Comparison of ENCODE assay signal across 1 cellular context in the genomic region with DNA sequence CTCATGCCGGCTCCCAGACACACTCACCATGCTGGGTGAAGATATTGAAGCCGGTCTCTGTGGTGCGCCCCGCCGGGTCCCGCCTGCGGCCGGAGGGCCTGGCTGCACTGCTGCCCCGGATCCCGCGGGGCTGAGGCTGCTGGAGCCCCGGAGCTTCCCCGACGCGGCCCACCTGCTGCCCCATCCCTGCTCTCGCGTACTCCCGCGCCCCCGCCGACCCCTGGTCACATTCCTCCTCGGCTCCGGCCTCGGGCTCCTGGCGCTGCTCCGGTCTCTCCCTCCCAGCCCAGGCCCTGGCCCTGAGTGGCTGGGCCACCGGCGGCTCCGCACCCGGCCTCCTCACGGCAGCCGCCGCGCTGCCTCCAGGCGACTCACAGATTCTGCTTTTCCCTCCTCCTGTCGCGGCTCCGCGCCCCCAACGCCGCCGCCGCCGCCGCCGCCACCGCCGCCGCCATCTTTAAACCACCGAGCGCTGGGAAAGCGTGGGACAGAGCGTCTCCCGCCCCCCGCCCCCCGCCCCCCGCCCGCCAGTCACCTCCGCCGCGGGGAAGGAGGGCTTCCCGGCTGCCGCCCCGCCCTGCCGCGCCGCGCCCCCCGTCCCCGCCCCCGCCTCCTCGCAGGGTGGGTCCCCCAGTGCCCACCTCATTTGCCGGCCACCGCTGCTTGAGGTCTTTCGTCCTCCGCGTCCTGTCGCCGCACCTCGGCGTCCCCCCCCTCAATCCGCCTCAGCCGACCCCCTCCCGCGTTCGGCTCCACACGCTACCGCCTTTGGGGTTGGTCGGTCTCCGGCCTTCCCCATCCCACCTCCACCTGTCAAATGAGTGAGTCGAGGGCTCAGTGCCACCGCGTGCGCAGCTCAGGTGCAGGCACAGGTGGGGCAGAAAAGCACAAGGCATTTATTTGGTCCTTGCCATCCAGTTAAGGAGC.
TF ChIP-seq lines count a peak whose summit lies in the region.

ABL2 (minus strand) TSS at position 464 of the 927 bp plus-strand sequence; CDS start at position 184, 280 bp downstream.

TF ChIP-seq in H1, 55 proteins besides CTCF, POLR2A, EP300 and RAD21 (continued from another document):
- TF ChIP-seq, protein P1, sequence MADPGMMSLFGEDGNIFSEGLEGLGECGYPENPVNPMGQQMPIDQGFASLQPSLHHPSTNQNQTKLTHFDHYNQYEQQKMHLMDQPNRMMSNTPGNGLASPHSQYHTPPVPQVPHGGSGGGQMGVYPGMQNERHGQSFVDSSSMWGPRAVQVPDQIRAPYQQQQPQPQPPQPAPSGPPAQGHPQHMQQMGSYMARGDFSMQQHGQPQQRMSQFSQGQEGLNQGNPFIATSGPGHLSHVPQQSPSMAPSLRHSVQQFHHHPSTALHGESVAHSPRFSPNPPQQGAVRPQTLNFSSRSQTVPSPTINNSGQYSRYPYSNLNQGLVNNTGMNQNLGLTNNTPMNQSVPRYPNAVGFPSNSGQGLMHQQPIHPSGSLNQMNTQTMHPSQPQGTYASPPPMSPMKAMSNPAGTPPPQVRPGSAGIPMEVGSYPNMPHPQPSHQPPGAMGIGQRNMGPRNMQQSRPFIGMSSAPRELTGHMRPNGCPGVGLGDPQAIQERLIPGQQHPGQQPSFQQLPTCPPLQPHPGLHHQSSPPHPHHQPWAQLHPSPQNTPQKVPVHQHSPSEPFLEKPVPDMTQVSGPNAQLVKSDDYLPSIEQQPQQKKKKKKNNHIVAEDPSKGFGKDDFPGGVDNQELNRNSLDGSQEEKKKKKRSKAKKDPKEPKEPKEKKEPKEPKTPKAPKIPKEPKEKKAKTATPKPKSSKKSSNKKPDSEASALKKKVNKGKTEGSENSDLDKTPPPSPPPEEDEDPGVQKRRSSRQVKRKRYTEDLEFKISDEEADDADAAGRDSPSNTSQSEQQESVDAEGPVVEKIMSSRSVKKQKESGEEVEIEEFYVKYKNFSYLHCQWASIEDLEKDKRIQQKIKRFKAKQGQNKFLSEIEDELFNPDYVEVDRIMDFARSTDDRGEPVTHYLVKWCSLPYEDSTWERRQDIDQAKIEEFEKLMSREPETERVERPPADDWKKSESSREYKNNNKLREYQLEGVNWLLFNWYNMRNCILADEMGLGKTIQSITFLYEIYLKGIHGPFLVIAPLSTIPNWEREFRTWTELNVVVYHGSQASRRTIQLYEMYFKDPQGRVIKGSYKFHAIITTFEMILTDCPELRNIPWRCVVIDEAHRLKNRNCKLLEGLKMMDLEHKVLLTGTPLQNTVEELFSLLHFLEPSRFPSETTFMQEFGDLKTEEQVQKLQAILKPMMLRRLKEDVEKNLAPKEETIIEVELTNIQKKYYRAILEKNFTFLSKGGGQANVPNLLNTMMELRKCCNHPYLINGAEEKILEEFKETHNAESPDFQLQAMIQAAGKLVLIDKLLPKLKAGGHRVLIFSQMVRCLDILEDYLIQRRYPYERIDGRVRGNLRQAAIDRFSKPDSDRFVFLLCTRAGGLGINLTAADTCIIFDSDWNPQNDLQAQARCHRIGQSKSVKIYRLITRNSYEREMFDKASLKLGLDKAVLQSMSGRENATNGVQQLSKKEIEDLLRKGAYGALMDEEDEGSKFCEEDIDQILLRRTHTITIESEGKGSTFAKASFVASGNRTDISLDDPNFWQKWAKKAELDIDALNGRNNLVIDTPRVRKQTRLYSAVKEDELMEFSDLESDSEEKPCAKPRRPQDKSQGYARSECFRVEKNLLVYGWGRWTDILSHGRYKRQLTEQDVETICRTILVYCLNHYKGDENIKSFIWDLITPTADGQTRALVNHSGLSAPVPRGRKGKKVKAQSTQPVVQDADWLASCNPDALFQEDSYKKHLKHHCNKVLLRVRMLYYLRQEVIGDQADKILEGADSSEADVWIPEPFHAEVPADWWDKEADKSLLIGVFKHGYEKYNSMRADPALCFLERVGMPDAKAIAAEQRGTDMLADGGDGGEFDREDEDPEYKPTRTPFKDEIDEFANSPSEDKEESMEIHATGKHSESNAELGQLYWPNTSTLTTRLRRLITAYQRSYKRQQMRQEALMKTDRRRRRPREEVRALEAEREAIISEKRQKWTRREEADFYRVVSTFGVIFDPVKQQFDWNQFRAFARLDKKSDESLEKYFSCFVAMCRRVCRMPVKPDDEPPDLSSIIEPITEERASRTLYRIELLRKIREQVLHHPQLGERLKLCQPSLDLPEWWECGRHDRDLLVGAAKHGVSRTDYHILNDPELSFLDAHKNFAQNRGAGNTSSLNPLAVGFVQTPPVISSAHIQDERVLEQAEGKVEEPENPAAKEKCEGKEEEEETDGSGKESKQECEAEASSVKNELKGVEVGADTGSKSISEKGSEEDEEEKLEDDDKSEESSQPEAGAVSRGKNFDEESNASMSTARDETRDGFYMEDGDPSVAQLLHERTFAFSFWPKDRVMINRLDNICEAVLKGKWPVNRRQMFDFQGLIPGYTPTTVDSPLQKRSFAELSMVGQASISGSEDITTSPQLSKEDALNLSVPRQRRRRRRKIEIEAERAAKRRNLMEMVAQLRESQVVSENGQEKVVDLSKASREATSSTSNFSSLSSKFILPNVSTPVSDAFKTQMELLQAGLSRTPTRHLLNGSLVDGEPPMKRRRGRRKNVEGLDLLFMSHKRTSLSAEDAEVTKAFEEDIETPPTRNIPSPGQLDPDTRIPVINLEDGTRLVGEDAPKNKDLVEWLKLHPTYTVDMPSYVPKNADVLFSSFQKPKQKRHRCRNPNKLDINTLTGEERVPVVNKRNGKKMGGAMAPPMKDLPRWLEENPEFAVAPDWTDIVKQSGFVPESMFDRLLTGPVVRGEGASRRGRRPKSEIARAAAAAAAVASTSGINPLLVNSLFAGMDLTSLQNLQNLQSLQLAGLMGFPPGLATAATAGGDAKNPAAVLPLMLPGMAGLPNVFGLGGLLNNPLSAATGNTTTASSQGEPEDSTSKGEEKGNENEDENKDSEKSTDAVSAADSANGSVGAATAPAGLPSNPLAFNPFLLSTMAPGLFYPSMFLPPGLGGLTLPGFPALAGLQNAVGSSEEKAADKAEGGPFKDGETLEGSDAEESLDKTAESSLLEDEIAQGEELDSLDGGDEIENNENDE (IDR thresholded peaks at IDR 0.05; ENCODE audit: insufficient replicate concordance, low read length) = no peak
- TF ChIP-seq ZNF274 (IDR thresholded peaks at IDR 0.05; ENCODE audit: borderline replicate concordance, extremely low read depth, low read length) (no peak), CTBP2 (IDR thresholded peaks at IDR 0.05; ENCODE audit: borderline replicate concordance, insufficient read depth, insufficient read length, low read length) (no peak), TAF1 (IDR thresholded peaks at IDR 0.05; ENCODE audit: low read depth, low read length) (peak; percentile 61; the same call in 1 of the 2 replicates), FOSL1 (IDR thresholded peaks at IDR 0.05; ENCODE audit: insufficient read depth, low read depth, low read length) (no peak), SIN3A (conservative IDR thresholded peaks at IDR 0.05 in 1 of 2, IDR thresholded peaks at IDR 0.05 in 1 of 2; ENCODE audit: low read depth in 1 of 2, low read length in 2 of 2) (peak; percentile 67 to 71; a peak in 1 of 4 replicates), BRCA1 (IDR thresholded peaks at IDR 0.05; ENCODE audit: low read depth, low read length) (no peak), NANOG (IDR thresholded peaks at IDR 0.05; ENCODE audit: insufficient read depth, low read depth, low read length, poor library complexity, severe bottlenecking) (no peak), EZH2 (IDR thresholded peaks at IDR 0.05; ENCODE audit: low read depth, low read length, severe bottlenecking) (no peak), SP2 (IDR thresholded peaks at IDR 0.05; ENCODE audit: low read length) (no peak), PHF8 (conservative IDR thresholded peaks at IDR 0.05; ENCODE audit: low read depth, low read length) (peak; percentile 85), SUZ12 (IDR thresholded peaks at IDR 0.05; ENCODE audit: low read length) (no peak), SIRT6 (IDR thresholded peaks at IDR 0.05; ENCODE audit: low read length) (no peak), KDM5A (IDR thresholded peaks at IDR 0.05; ENCODE audit: low read length) (no peak), RXRA (IDR thresholded peaks at IDR 0.05; ENCODE audit: insufficient read depth, low read depth, low read length) (no peak), TEAD4 (IDR thresholded peaks at IDR 0.05; ENCODE audit: low read depth, low read length) (no peak), EGR1 (IDR thresholded peaks at IDR 0.05; ENCODE audit: borderline replicate concordance, low read depth, low read length) (no peak), CBX8 (IDR thresholded peaks at IDR 0.05; ENCODE audit: borderline replicate concordance, low read depth, low read length) (no peak), ASH2L (IDR thresholded peaks at IDR 0.05; ENCODE audit: low read length) (peak; percentile 74), JUND (IDR thresholded peaks at IDR 0.05; ENCODE audit: low read length) (no peak), NRF1 (IDR thresholded peaks at IDR 0.05; ENCODE audit: low read depth, low read length) (no peak), BACH1 (IDR thresholded peaks at IDR 0.05; ENCODE audit: low read length) (no peak), ATF3 (IDR thresholded peaks at IDR 0.05; ENCODE audit: insufficient read depth, low read depth, low read length) (no peak), SIX5 (IDR thresholded peaks at IDR 0.05; ENCODE audit: low read depth, low read length) (no peak), RBBP5 (IDR thresholded peaks at IDR 0.05; ENCODE audit: borderline replicate concordance, low read depth, low read length) (peak; percentile 94), SAP30 (IDR thresholded peaks at IDR 0.05; ENCODE audit: insufficient read depth, insufficient replicate concordance, low read length) (peak; percentile 63), USF2 (IDR thresholded peaks at IDR 0.05; ENCODE audit: low read length) (no peak), MAFK (IDR thresholded peaks at IDR 0.05; ENCODE audit: low read depth, low read length) (no peak), CREB1 (IDR thresholded peaks at IDR 0.05) (no peak), TBP (IDR thresholded peaks at IDR 0.05; ENCODE audit: low read depth, low read length) (no peak), HDAC2 (IDR thresholded peaks at IDR 0.05; ENCODE audit: borderline replicate concordance in 1 of 2, low read depth in 2 of 2, low read length in 2 of 2) (peak in 1 of 2 experiments; percentile 78; a peak in 1 of 4 replicates), POLR2AphosphoS5 (IDR thresholded peaks at IDR 0.05; ENCODE audit: low read depth, low read length) (no peak), TAF7 (optimal IDR thresholded peaks at IDR 0.05; ENCODE audit: borderline replicate concordance, low read depth, low read length) (peak; percentile 8), POU5F1 (IDR thresholded peaks at IDR 0.05; ENCODE audit: low read depth, low read length) (no peak), BCL11A (IDR thresholded peaks at IDR 0.05; ENCODE audit: low read depth in 2 of 2, low read length in 2 of 2) (no peak), TCF12 (IDR thresholded peaks at IDR 0.05; ENCODE audit: low read depth, low read length) (no peak), KDM4A (IDR thresholded peaks at IDR 0.05; ENCODE audit: low read depth, low read length, severe bottlenecking) (peak; percentile 53), CHD1 (IDR thresholded peaks at IDR 0.05; ENCODE audit: low read depth, low read length) (no peak), CEBPB (IDR thresholded peaks at IDR 0.05; ENCODE audit: low read depth, low read length) (no peak), SRF (IDR thresholded peaks at IDR 0.05; ENCODE audit: low read depth, low read length) (no peak), JUN (IDR thresholded peaks at IDR 0.05; ENCODE audit: low read depth, low read length) (no peak), KDM1A (IDR thresholded peaks at IDR 0.05; ENCODE audit: borderline replicate concordance, low read length) (no peak), GTF2F1 (IDR thresholded peaks at IDR 0.05; ENCODE audit: borderline replicate concordance, low read depth, low read length) (no peak), GABPA (IDR thresholded peaks at IDR 0.05; ENCODE audit: borderline replicate concordance, insufficient read depth, low read length) (no peak), YY1 (IDR thresholded peaks at IDR 0.05; ENCODE audit: low read depth, low read length) (0 out of 2 replicates have a peak, but pooled peaks have one; percentile 30), CBX5 (IDR thresholded peaks at IDR 0.05; ENCODE audit: low read depth, low read length) (no peak), SP1 (IDR thresholded peaks at IDR 0.05; ENCODE audit: low read depth, low read length) (no peak), SP4 (IDR thresholded peaks at IDR 0.05; ENCODE audit: low read length) (no peak), HDAC6 (IDR thresholded peaks at IDR 0.05; ENCODE audit: low read depth, low read length) (no peak), RNF2 (IDR thresholded peaks at IDR 0.05; ENCODE audit: borderline replicate concordance, low read depth, low read length, missing control alignments, poor library complexity, severe bottlenecking) (no peak)
- TF ChIP-seq, protein P2, sequence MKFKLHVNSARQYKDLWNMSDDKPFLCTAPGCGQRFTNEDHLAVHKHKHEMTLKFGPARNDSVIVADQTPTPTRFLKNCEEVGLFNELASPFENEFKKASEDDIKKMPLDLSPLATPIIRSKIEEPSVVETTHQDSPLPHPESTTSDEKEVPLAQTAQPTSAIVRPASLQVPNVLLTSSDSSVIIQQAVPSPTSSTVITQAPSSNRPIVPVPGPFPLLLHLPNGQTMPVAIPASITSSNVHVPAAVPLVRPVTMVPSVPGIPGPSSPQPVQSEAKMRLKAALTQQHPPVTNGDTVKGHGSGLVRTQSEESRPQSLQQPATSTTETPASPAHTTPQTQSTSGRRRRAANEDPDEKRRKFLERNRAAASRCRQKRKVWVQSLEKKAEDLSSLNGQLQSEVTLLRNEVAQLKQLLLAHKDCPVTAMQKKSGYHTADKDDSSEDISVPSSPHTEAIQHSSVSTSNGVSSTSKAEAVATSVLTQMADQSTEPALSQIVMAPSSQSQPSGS (IDR thresholded peaks at IDR 0.05; ENCODE audit: low read length) = no peak
- TF ChIP-seq, protein P3, sequence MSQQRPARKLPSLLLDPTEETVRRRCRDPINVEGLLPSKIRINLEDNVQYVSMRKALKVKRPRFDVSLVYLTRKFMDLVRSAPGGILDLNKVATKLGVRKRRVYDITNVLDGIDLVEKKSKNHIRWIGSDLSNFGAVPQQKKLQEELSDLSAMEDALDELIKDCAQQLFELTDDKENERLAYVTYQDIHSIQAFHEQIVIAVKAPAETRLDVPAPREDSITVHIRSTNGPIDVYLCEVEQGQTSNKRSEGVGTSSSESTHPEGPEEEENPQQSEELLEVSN (IDR thresholded peaks at IDR 0.05) = peak; percentile 74
- TF ChIP-seq, protein P4, sequence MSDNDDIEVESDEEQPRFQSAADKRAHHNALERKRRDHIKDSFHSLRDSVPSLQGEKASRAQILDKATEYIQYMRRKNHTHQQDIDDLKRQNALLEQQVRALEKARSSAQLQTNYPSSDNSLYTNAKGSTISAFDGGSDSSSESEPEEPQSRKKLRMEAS (IDR thresholded peaks at IDR 0.05) = peak; percentile 95
